11 cellular contexts compared by ENCODE assay signal in genomic region chr3:195238626-195239118, GRCh38. TPM values are rescaled to one million over a fixed set of nuclear protein-coding genes. Genes with fewer than 3 reads are reported as not detected.
DNase-seq lines count a peak whose midpoint lies in the region; TF ChIP-seq lines count a peak whose summit lies in the region.
"Had no signal": no experiment of that assay in that cellular context is flagged by ENCODE, and none has a peak within 500 bp of the region (broad histone marks: within the 10 kb centered on the region; RNA-seq: fewer than 3 reads in every experiment).

No MANE protein-coding gene starts in this region.

- H3K4me3 Mint-ChIP-seq in endothelial cell (ENCODE audit: unreplicated experiment) = no peak overlapping the region

- no peak for TF ChIP-seq POLR2A in suprapubic skin (IDR thresholded peaks at IDR 0.05)

- 73% methylated on average over 9 of the region's 9 CpGs for WGBS in suprapubic skin

- peak overlapping the region; percentile 84 for H3K27ac ChIP-seq in suprapubic skin
- H3K27ac ChIP-seq: 22Rv1 had no signal

- no peak overlapping the region for H3K4me3 ChIP-seq in suprapubic skin

- H3K36me3 ChIP-seq in suprapubic skin = no peaks in the 10 kb centered on the region

- H3K4me1 ChIP-seq in suprapubic skin = peaks cover 33% of the 10 kb centered on the region

- DNase-seq in NCI-H2107 treated with DMSO at 0.1 percent for 48 hours (lab: John Stamatoyannopoulos, UW; ENCODE audit: unreplicated experiment) (peak; percentile 25), NCI-H2107 (lab: John Stamatoyannopoulos, UW) (no peak), endothelial cell (ENCODE audit: low spot score) (no peak), lung microvascular endothelial cell (ENCODE audit: low read depth in 2 of 2) (peak; percentile 57 to 60), suprapubic skin (ENCODE audit: low spot score in 2 of 2) (peak in 1 of 2 donors; percentile 81), iPS-NIHi11 (ENCODE audit: low spot score) (no peak), hepatic stellate cell (ENCODE audit: low spot score) (no peak)
- no peak for DNase-seq in activated CD4-positive, alpha-beta T cell treated with anti-CD3 and anti-CD28 coated beads, Interleukin-2, amount 50 U/mL, for 1 hour
- DNase-seq: activated CD4-positive, alpha-beta T cell treated with anti-CD3 and anti-CD28 coated beads for 4 hours; NCI-H187 treated with DMSO at 0.1 percent for 48 hours had no signal

- H3K9me3 ChIP-seq in suprapubic skin = no peaks in the 10 kb centered on the region

- no peak for TF ChIP-seq CTCF in endothelial cell (IDR thresholded peaks at IDR 0.05; ENCODE audit: unreplicated experiment)
- no peak for TF ChIP-seq CTCF in suprapubic skin (IDR thresholded peaks at IDR 0.05)

- peak; percentile 40 for TF ChIP-seq EP300 in suprapubic skin (IDR thresholded peaks at IDR 0.05)

- H3K4me1 Mint-ChIP-seq in endothelial cell (ENCODE audit: unreplicated experiment) = peaks cover 25% of the 10 kb centered on the region

- no peaks in the 10 kb centered on the region for H3K9me3 Mint-ChIP-seq in endothelial cell (ENCODE audit: unreplicated experiment)

- H3K36me3 Mint-ChIP-seq in endothelial cell (ENCODE audit: low read depth, unreplicated experiment) = peaks cover 10% of the 10 kb centered on the region

- no peaks in the 10 kb centered on the region for H3K27me3 ChIP-seq in suprapubic skin

- peak overlapping the region; percentile 22 for H3K27ac Mint-ChIP-seq in endothelial cell (ENCODE audit: unreplicated experiment)

- peaks cover 7% of the 10 kb centered on the region for H3K27me3 Mint-ChIP-seq in endothelial cell (ENCODE audit: unreplicated experiment)

RNA-seq across cellular contexts. Expression of gene XXYLT1, which starts 32.3 kb away (rescaled TPM):
- total RNA-seq in endothelial cell (ENCODE audit: unreplicated experiment) (25.0 TPM), lung microvascular endothelial cell (18.7 and 24.6 TPM in 2 replicates), suprapubic skin (10 to 100 TPM in 2 of 4 donors, 1 to 10 TPM in 2; 8.0 to 19.4 (median 13.2) TPM)

Comparison
In these comparisons a context has a peak if more than half of its experiments do, and no peak if none do; other contexts are left out.
1. DNase-seq: peak in NCI-H2107 treated with DMSO at 0.1 percent for 48 hours (single experiment) and lung microvascular endothelial cell (2 of 2); none in NCI-H2107 (single experiment), endothelial cell (single experiment), iPS-NIHi11 (single experiment), activated CD4-positive, alpha-beta T cell treated with anti-CD3 and anti-CD28 coated beads, Interleukin-2, amount 50 U/mL, for 1 hour (single experiment) and hepatic stellate cell (single experiment).